8 cellular contexts compared by ENCODE assay signal in the genomic region with DNA sequence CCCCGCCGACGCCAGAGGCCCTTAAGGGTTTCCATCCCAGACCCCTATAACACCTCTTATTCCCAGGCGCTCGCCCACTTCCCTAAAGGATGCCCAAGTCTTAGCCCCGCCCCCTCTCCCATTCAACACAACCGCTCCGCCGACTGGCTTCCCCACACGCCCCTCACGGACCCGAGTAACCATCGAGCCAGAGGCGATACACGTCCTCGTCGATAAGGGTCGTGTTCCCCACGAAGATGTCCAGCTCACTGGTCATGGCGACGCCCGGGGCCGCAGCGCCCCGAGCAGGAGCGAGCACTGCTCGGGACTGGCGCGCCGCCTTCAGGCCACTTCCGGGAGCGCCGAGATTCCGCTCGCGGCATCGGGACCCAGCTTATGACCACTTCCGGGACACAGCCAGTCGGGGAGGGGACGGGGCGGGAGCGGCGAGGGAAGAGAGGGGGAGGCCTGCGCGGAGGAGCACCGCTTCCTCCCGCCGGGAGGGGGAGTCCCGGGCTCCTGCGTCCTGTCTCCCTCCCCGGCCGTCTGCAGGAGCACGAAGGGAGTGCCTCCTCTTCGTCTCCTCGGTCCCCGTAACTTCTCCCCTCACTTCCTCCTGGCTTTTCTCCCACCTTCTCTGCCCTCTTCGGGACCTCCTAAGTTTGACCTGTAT. TPM values are rescaled to one million over a fixed set of nuclear protein-coding genes. Genes with fewer than 3 reads are reported as not detected.
DNase-seq lines count a peak whose midpoint lies in the region; ATAC-seq and TF ChIP-seq lines count a peak whose summit lies in the region.

A gene (minus strand): TSS at position 309 of the 652 bp plus-strand sequence. CDS start 53 bp downstream, at position 256.

- H3K27ac ChIP-seq in adrenal gland (peak within 1 kb of the TSS; percentile 26 to 99 (median 96)), heart right ventricle (peak within 1 kb of the TSS; percentile 91 to 100 (median 98)), upper lobe of left lung (peak within 1 kb of the TSS; percentile 94 to 98 (median 94))

- TF ChIP-seq CTCF in GM10266 (IDR thresholded peaks at IDR 0.05; ENCODE audit: control insufficient read depth, insufficient read depth, low read depth, missing control alignments) (peak; percentile 79), adrenal gland (IDR thresholded peaks at IDR 0.05) (peak; percentile 70 to 94 (median 86)), heart right ventricle (IDR thresholded peaks at IDR 0.05) (peak; percentile 81 to 93 (median 88)), upper lobe of left lung (IDR thresholded peaks at IDR 0.05) (peak; percentile 91 to 99 (median 98))

- TF ChIP-seq POLR2A in adrenal gland (IDR thresholded peaks at IDR 0.05) (peak; percentile 68 to 90), upper lobe of left lung (IDR thresholded peaks at IDR 0.05) (peak in 3 of 4 donors; percentile 48 to 88 (median 81))

- TF ChIP-seq EP300 in upper lobe of left lung (IDR thresholded peaks at IDR 0.05), result peak in 1 of 4 donors; percentile 19

- peaks cover 47 to 48% of the 10 kb centered on the region in 2 donors for H3K4me1 ChIP-seq in adrenal gland (replicated peaks in 1 of 2)
- peaks cover 20 to 70% (median 57%) of the 10 kb centered on the region in 9 donors for H3K4me1 ChIP-seq in heart right ventricle
- H3K4me1 ChIP-seq in upper lobe of left lung, result peaks cover 46 to 65% (median 56%) of the 10 kb centered on the region in 4 donors

- ATAC-seq in HG02763 (IDR thresholded peaks at IDR 0.05; ENCODE audit: unreplicated experiment) (peak; percentile 49), heart right ventricle (peak; percentile 82 to 90 (median 87)), upper lobe of left lung (ENCODE audit: low FRiP score in 2 of 2) (peak; percentile 87 to 94)

- DNase-seq in GM10266 (ENCODE audit: extremely low spot score) (peak; percentile 97), NCI-H146 treated with DMSO at 0.1 percent for 48 hours (lab: John Stamatoyannopoulos, UW; ENCODE audit: unreplicated experiment) (peak; percentile 81), T-helper 1 cell (peak; percentile 94 to 98 (median 96)), adrenal gland (peak; percentile 98 to 99 (median 98)), heart right ventricle (peak; percentile 98), posterior vena cava (ENCODE audit: low spot score) (peak; percentile 99), upper lobe of left lung (peak; percentile 98 to 99)

- H3K36me3 ChIP-seq in adrenal gland (replicated peaks in 1 of 2) (peaks cover 0 to 29% of the 10 kb centered on the region in 2 donors), heart right ventricle (peaks cover 0 to 38% (median 16%) of the 10 kb centered on the region in 9 donors), upper lobe of left lung (peaks cover 3 to 34% (median 19%) of the 10 kb centered on the region in 4 donors)

- intact Hi-C loops in adrenal gland (cut with DNase I), result loop anchor here in 1 of 2 donors (5.0 kb wide), 1 partner anchor 74 kb away; a partner anchor contains a TSS
- intact Hi-C loops in heart right ventricle (cut with DNase I), result loop anchor here in 7 of 10 donors (1.0 to 10.0 kb wide), 9 partner anchors 15 to 173 kb away; a partner anchor contains a TSS
- intact Hi-C loops in posterior vena cava (cut with DNase I), result loop anchor here in 1 of 2 donors (10.0 kb wide), 1 partner anchor 77 kb away; a partner anchor contains a TSS

- H3K4me3 ChIP-seq in adrenal gland, result peak within 1 kb of the TSS; percentile 27 to 66 (median 42)
- H3K4me3 ChIP-seq in heart right ventricle, result peak within 1 kb of the TSS; percentile 48 to 98 (median 76)
- peak within 1 kb of the TSS; percentile 60 to 87 (median 78) for H3K4me3 ChIP-seq in upper lobe of left lung

- H3K27me3 ChIP-seq in adrenal gland (no peaks in the 10 kb centered on the region), heart right ventricle (no peaks in the 10 kb centered on the region), upper lobe of left lung (no peaks in the 10 kb centered on the region)

- WGBS in adrenal gland, 4 donors, result 0 to 2% (median 0%) methylated on average over 21 to 57 of the region's 57 CpGs
- 0 to 1% methylated on average over 53 to 56 of the region's 57 CpGs for whole genome bisulfite sequencing in heart right ventricle, 2 donors
- 1% methylated on average over 19 to 34 of the region's 57 CpGs for WGBS in upper lobe of left lung, 2 donors

- H3K9me3 ChIP-seq in adrenal gland (replicated peaks in 1 of 3) (no peaks in the 10 kb centered on the region), heart right ventricle (no peaks in the 10 kb centered on the region), upper lobe of left lung (no peaks in the 10 kb centered on the region)

RNA-seq across cellular contexts. Expression of the gene that starts here (rescaled TPM):
- total RNA-seq in adrenal gland, result 100 to 1,000 TPM in 2 of 8 donors, 10 to 100 TPM in 6; 57.9 to 183 (median 72.5) TPM
- polyA plus RNA-seq in adrenal gland, result 10 to 100 TPM; 71.3 to 87.4 (median 72.5) TPM
- total RNA-seq in heart right ventricle, result 10 to 100 TPM; 46.3 to 63.2 (median 49.9) TPM
- 10 to 100 TPM; 44.0 to 88.4 TPM for polyA plus RNA-seq in heart right ventricle
- total RNA-seq in posterior vena cava, result 10 to 100 TPM; 39.7 to 40.8 TPM
- total RNA-seq in upper lobe of left lung, result 10 to 100 TPM; 46.8 to 77.7 (median 57.0) TPM

Comparison
In these comparisons a context has a peak if more than half of its experiments do, and no peak if none do; other contexts are left out.
1. Peak in every context shown above with its lines: DNase-seq, ATAC-seq, H3K4me3 ChIP-seq and H3K27ac ChIP-seq.